Comparison of ENCODE assay signal across 23 cellular contexts in the genomic region with DNA sequence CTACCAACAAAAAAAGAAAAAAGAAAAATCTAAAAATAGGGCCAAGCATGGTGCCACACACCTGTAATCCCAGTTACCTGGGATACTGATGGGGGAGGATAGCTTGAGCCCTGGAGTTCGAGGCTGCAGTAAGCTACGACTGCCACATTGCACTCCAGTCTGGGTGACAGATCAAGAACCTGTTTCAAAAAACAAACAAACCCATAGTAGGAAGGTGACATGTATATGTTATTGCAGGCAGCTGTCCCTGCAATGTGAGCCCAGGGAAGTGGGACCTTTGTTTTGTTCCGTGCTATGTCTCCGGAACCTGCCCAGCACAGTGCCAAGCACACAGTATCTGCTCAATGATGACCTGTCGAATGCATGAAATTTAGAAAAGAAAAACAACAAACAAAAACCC. TPM values are rescaled to one million over a fixed set of nuclear protein-coding genes. Genes with fewer than 3 reads are reported as not detected.
"Had no signal": no experiment of that assay in that cellular context is flagged by ENCODE, and none has a peak within 500 bp of the region (broad histone marks: within the 10 kb centered on the region; RNA-seq: fewer than 3 reads in every experiment).

No MANE protein-coding gene starts in this region.

- DNase-seq: activated B cell treated with CpG ODN at 0.5 μM for 24 hours; activated CD4-positive, alpha-beta T cell treated with anti-CD3 and anti-CD28 coated beads for 36 hours; activated CD4-positive, alpha-beta T cell treated with anti-CD3 and anti-CD28 coated beads, Interleukin-2, amount 50 U/mL, for 4 hours; activated CD8-positive, alpha-beta memory T cell treated with anti-CD3 and anti-CD28 coated beads, Interleukin-2, amount 50 U/mL, for 48 hours; activated naive CD4-positive, alpha-beta T cell treated with Interleukin-2 at 50 U/mL for 16 hours; activated naive CD8-positive, alpha-beta T cell treated with anti-CD3 and anti-CD28 coated beads for 36 hours; activated T-cell treated with anti-CD3 and anti-CD28 coated beads, Interleukin-2, amount 50 U/mL, for 48 hours; central memory CD4-positive, alpha-beta T cell; effector memory CD4-positive, alpha-beta T cell; foreskin melanocyte; kidney; left lung; naive thymus-derived CD4-positive, alpha-beta T cell; retina; stimulated activated CD4-positive, alpha-beta T cell treated with anti-CD3 and anti-CD28 coated beads, Interleukin-4, amount 100 ng/mL, for 1 hour; stimulated activated naive CD4-positive, alpha-beta T cell treated with Interleukin-2 at 50 U/mL for 16 hours; T1000; upper lobe of left lung had no signal

- H3K36me3 Mint-ChIP-seq: activated naive CD8-positive, alpha-beta T cell treated with anti-CD3 and anti-CD28 coated beads for 36 hours; naive thymus-derived CD4-positive, alpha-beta T cell had no signal

- ATAC-seq: activated CD4-positive, alpha-beta T cell treated with anti-CD3 and anti-CD28 coated beads for 36 hours; left lung; naive thymus-derived CD4-positive, alpha-beta T cell had no signal

- H3K27ac ChIP-seq: left lung, thoracic aorta, upper lobe of left lung had no signal

- H3K36me3 ChIP-seq: left lung, thoracic aorta, upper lobe of left lung had no signal

- H3K27ac Mint-ChIP-seq: activated B cell treated with CpG ODN at 0.5 μM for 24 hours; activated CD4-positive, alpha-beta T cell treated with anti-CD3 and anti-CD28 coated beads for 36 hours; activated naive CD8-positive, alpha-beta T cell treated with anti-CD3 and anti-CD28 coated beads for 36 hours; naive thymus-derived CD4-positive, alpha-beta T cell; progenitor cell of endocrine pancreas had no signal

- H3K4me1 Mint-ChIP-seq: activated B cell treated with CpG ODN at 0.5 μM for 24 hours; activated CD4-positive, alpha-beta T cell treated with anti-CD3 and anti-CD28 coated beads for 36 hours; activated naive CD8-positive, alpha-beta T cell treated with anti-CD3 and anti-CD28 coated beads for 36 hours; naive thymus-derived CD4-positive, alpha-beta T cell; neural crest cell had no signal

- H3K27me3 Mint-ChIP-seq: activated CD4-positive, alpha-beta T cell treated with anti-CD3 and anti-CD28 coated beads for 36 hours; activated naive CD8-positive, alpha-beta T cell treated with anti-CD3 and anti-CD28 coated beads for 36 hours; progenitor cell of endocrine pancreas had no signal

- H3K4me3 ChIP-seq: left lung, lung, thoracic aorta, upper lobe of left lung had no signal

- H3K4me3 Mint-ChIP-seq: activated B cell treated with CpG ODN at 0.5 μM for 24 hours; activated CD4-positive, alpha-beta T cell treated with anti-CD3 and anti-CD28 coated beads for 36 hours; activated naive CD8-positive, alpha-beta T cell treated with anti-CD3 and anti-CD28 coated beads for 36 hours; naive thymus-derived CD4-positive, alpha-beta T cell; neural crest cell had no signal

- H3K27me3 ChIP-seq: left lung, upper lobe of left lung had no signal

- H3K4me1 ChIP-seq: left lung had no signal

- H3K9me3 Mint-ChIP-seq: activated B cell treated with CpG ODN at 0.5 μM for 24 hours; activated naive CD8-positive, alpha-beta T cell treated with anti-CD3 and anti-CD28 coated beads for 36 hours; neural crest cell had no signal

- H3K9me3 ChIP-seq: left lung, thoracic aorta, upper lobe of left lung had no signal

RNA-seq across cellular contexts. Expression of gene DEGS2, which starts 42.3 kb away (rescaled TPM):
- total RNA-seq: astrocyte, neural crest cell had no signal
